In the genomic region with DNA sequence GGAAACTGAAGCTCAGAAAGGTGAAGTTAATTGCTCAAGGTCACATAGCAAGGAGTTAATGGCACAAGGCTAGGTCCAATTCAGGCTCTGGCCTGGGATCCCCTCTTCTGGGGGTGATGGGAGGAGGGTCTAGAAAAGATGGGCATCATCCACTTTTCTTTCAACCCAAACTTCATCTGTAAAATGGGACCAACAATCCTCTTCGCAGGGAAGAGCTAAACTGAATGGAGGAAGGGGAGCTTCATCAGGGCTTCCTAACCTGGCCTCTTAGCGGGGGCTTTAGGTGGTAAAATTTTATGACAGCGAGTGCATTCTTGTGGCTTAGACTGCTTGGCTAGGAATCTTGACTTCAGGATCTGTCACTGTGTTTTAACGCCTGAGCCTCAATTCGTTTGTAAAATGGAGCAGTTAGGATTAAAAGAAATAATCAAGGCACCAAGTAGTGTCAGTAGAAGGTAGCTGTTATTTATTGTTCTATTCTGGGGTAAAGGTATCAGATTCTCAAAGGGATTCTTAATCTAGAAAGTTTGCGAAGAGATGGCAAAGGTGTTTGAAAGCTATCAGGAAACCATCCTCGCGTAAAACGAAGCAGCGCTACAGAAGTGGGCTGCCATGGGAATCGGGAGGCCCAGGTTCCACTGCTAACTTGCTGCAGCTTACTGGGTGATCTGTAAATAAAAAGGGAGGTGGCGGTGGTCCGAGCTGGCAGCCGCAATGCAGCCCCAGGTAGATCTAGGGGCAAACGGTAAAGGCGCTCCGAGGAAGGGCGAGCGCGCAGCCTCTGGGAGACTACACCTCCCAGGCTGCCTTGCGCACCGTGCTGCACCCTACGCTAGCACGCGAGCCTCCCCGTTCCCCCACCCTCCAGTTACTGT, we compare ENCODE assay signal across 8 cellular contexts. TPM values are rescaled to one million over a fixed set of nuclear protein-coding genes. Genes with fewer than 3 reads are reported as not detected.
DNase-seq lines count a peak whose midpoint lies in the region; ATAC-seq, FAIRE-seq and TF ChIP-seq lines count a peak whose summit lies in the region.

No MANE protein-coding gene starts in this region.

- peaks cover 20% of the 10 kb centered on the region for H3K36me3 Mint-ChIP-seq in activated naive CD4-positive, alpha-beta T cell treated with anti-CD3 and anti-CD28 coated beads, Interleukin-2, amount 10 ng/mL, durations not matched to agents 7 days and 5 days
- peaks cover 14% of the 10 kb centered on the region for H3K36me3 Mint-ChIP-seq in HFFc6 (ENCODE audit: low read depth)

- no peaks in the 10 kb centered on the region for H3K27me3 ChIP-seq in body of pancreas

- CTCF ChIA-PET in activated naive CD4-positive, alpha-beta T cell treated with anti-CD3 and anti-CD28 coated beads, Interleukin-2, amount 10 ng/mL, durations not matched to agents 7 days and 5 days (lab: Charles Lee): interaction anchor here (0.8 to 2.3 kb wide), 8 partner anchors 14 to 99 kb away, joined by 3 to 10 read pairs (median 4); a partner anchor contains a TSS

- H3K9me3 Mint-ChIP-seq in activated naive CD4-positive, alpha-beta T cell treated with anti-CD3 and anti-CD28 coated beads, Interleukin-2, amount 10 ng/mL, durations not matched to agents 7 days and 5 days: no peaks in the 10 kb centered on the region
- H3K9me3 Mint-ChIP-seq in HFFc6: no peaks in the 10 kb centered on the region

- H3K27ac ChIP-seq in body of pancreas (peak overlapping the region; percentile 98 to 100 (median 100)), kidney (ENCODE audit: low read depth in 2 of 2, low read length in 2 of 2) (peak overlapping the region; percentile 100)

- intact Hi-C loops in body of pancreas (cut with DNase I) (no loop called here), kidney (cut with DNase I) (no loop called here)

- ATAC-seq in body of pancreas: peak; percentile 94
- peak; percentile 94 for ATAC-seq in stimulated activated naive CD8-positive, alpha-beta T cell treated with anti-CD3 and anti-CD28 coated beads, Interleukin-15, Interleukin-2, amounts not matched to agents 100 U/mL and 50 U/mL, for 24 hours

- H3K4me1 ChIP-seq in body of pancreas (peaks cover 33% of the 10 kb centered on the region), kidney (ENCODE audit: control insufficient read depth in 1 of 2, insufficient read depth in 1 of 2, low read depth in 1 of 2, low read length in 2 of 2) (peaks cover 8 to 13% of the 10 kb centered on the region in 2 donors)

- no peak for TF ChIP-seq POLR2A in body of pancreas (IDR thresholded peaks at IDR 0.05)

- no peak for FAIRE-seq in kidney (lab: Jason Lieb, UNC)

- 7 to 12% methylated on average over 23 to 26 of the region's 26 CpGs for WGBS in body of pancreas, 2 donors

- no peak for DNase-seq in activated naive CD4-positive, alpha-beta T cell treated with anti-CD3 and anti-CD28 coated beads, Interleukin-2, amount 10 ng/mL, durations not matched to agents 7 days and 5 days
- no peak for DNase-seq in activated naive CD4-positive, alpha-beta T cell (lab: John Stamatoyannopoulos, UW)
- DNase-seq in HFFc6 (no peak), NCI-H2081 treated with DMSO at 0.1 percent for 48 hours (lab: John Stamatoyannopoulos, UW) (peak; percentile 61), body of pancreas (no peak), kidney (no peak)
- no peak for DNase-seq in stimulated activated naive CD8-positive, alpha-beta T cell treated with anti-CD3 and anti-CD28 coated beads, Interleukin-15, Interleukin-2, amounts not matched to agents 100 U/mL and 50 U/mL, for 24 hours
- no peak for DNase-seq in stimulated activated CD4-positive, alpha-beta T cell treated with anti-CD3 and anti-CD28 coated beads, Interleukin-2, amount 100 ng/mL, for 48 hours

- peak overlapping the region in 1 of 2 donors; percentile 94 for H3K4me3 ChIP-seq in body of pancreas
- peak overlapping the region; percentile 86 to 87 for H3K4me3 ChIP-seq in kidney (ENCODE audit: low read length in 2 of 2)

- H3K9ac ChIP-seq in kidney (ENCODE audit: low read length in 2 of 2): peak overlapping the region; percentile 49 to 99

- peak overlapping the region; percentile 99 for H3K27ac Mint-ChIP-seq in activated naive CD4-positive, alpha-beta T cell treated with anti-CD3 and anti-CD28 coated beads, Interleukin-2, amount 10 ng/mL, durations not matched to agents 7 days and 5 days
- H3K27ac Mint-ChIP-seq in HFFc6: peak overlapping the region; percentile 100

- TF ChIP-seq CTCF in HFFc6 (IDR thresholded peaks at IDR 0.05) (no peak), body of pancreas (IDR thresholded peaks at IDR 0.05) (no peak), kidney (IDR thresholded peaks at IDR 0.05; ENCODE audit: borderline replicate concordance, extremely low read depth, insufficient read depth) (no peak)

- peak overlapping the region; percentile 100 for H3K4me3 Mint-ChIP-seq in activated naive CD4-positive, alpha-beta T cell treated with anti-CD3 and anti-CD28 coated beads, Interleukin-2, amount 10 ng/mL, durations not matched to agents 7 days and 5 days
- H3K4me3 Mint-ChIP-seq in HFFc6: peak overlapping the region; percentile 97

- peaks cover 4% of the 10 kb centered on the region for H3K27me3 Mint-ChIP-seq in activated naive CD4-positive, alpha-beta T cell treated with anti-CD3 and anti-CD28 coated beads, Interleukin-2, amount 10 ng/mL, durations not matched to agents 7 days and 5 days
- peaks cover 2% of the 10 kb centered on the region for H3K27me3 Mint-ChIP-seq in HFFc6 (ENCODE audit: insufficient read depth)

- peaks cover 45% of the 10 kb centered on the region for H3K4me1 Mint-ChIP-seq in activated naive CD4-positive, alpha-beta T cell treated with anti-CD3 and anti-CD28 coated beads, Interleukin-2, amount 10 ng/mL, durations not matched to agents 7 days and 5 days
- peaks cover 44% of the 10 kb centered on the region for H3K4me1 Mint-ChIP-seq in HFFc6 (ENCODE audit: low read depth)

- H3K9me3 ChIP-seq in body of pancreas (no peaks in the 10 kb centered on the region), kidney (ENCODE audit: control insufficient read depth in 1 of 2, low read length in 2 of 2) (no peaks in the 10 kb centered on the region)

- H3K36me3 ChIP-seq in body of pancreas (replicated peaks in 1 of 2; ENCODE audit: insufficient read depth in 1 of 2, low read depth in 2 of 2) (peaks cover 8 to 13% of the 10 kb centered on the region in 2 donors), kidney (ENCODE audit: control insufficient read depth in 1 of 2, insufficient read depth in 2 of 2, low read length in 2 of 2) (peaks cover 4 to 10% of the 10 kb centered on the region in 2 donors)

RNA-seq across cellular contexts. Expression of a gene that starts 1.5 kb away (rescaled TPM):
- total RNA-seq in HFFc6 (2021; fragmentation: NEBNext Ultra II Directional; extraction: Animal tissue kit (Norgen Biotek cat#: 25700)): 10 to 100 TPM; 43.4 to 48.1 (median 45.9) TPM
- total RNA-seq in body of pancreas (10 to 100 TPM; 27.5 to 30.0 TPM), kidney (71.9 TPM)
- 1.6 TPM for polyA plus RNA-seq in kidney (ENCODE audit: insufficient read depth, low read depth, low replicate concordance)

RNA-seq across cellular contexts. Expression of a gene that starts 39.3 kb away (rescaled TPM):
- 10 to 100 TPM; 54.1 to 72.1 (median 64.5) TPM for total RNA-seq in HFFc6 (2021; fragmentation: NEBNext Ultra II Directional; extraction: Animal tissue kit (Norgen Biotek cat#: 25700))
- 10 to 100 TPM; 20.8 to 76.8 TPM for total RNA-seq in body of pancreas
- total RNA-seq in kidney: 66.2 TPM
- 26.3 TPM for polyA plus RNA-seq in kidney (ENCODE audit: insufficient read depth, low read depth, low replicate concordance)

RNA-seq across cellular contexts. Expression of a gene that starts 46.7 kb away (rescaled TPM):
- 10 to 100 TPM; 26.8 to 34.6 (median 29.8) TPM for total RNA-seq in HFFc6 (2021; fragmentation: NEBNext Ultra II Directional; extraction: Animal tissue kit (Norgen Biotek cat#: 25700))
- total RNA-seq in body of pancreas (10 to 100 TPM; 20.5 to 65.6 TPM), kidney (51.6 TPM)
- 44.2 TPM for polyA plus RNA-seq in kidney (ENCODE audit: insufficient read depth, low read depth, low replicate concordance)

RNA-seq across cellular contexts. Expression of a gene that starts 50.7 kb away (rescaled TPM):
- 10 to 100 TPM; 26.6 to 31.0 (median 27.7) TPM for total RNA-seq in HFFc6 (2021; fragmentation: NEBNext Ultra II Directional; extraction: Animal tissue kit (Norgen Biotek cat#: 25700))
- total RNA-seq in body of pancreas (10 to 100 TPM; 17.6 to 24.7 TPM), kidney (27.8 TPM)
- polyA plus RNA-seq in kidney (ENCODE audit: insufficient read depth, low read depth, low replicate concordance): 34.9 TPM
